In the genomic region with DNA sequence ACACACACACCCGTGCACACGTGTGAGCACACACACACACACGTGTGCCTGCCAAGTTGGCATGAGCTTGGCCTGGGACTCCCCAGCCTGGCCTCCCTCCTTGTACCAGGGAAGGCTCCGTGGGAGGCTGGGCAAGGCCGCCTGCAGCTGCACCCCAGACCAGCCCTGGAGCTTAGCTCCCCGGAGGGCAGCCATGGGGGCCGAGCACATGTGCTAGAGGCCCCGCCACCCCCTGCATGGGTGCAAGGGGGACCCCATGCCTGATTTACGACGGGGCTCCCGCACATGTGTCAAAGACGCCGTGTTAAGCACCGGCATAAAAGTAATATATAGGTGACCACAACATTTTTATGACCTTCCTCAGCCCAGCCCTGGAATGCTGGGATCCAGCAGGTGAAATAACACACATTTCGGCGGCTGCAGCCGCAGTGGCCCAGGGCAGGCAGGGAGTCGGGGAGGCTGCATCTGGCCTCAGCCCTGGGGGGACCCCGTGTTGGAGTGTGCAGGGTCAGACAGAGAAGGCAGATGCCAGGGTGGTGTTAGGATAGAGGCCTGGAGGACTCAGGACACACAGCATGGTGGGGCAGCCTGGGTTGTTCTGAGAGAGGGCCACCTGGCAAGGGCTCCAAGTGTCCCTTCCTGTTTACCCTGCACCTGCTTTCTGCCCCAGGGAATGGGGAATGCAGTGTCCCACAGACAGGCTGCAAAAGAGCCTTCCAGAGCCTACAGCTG, we compare ENCODE assay signal across 13 cellular contexts. TPM values are rescaled to one million over a fixed set of nuclear protein-coding genes. Genes with fewer than 3 reads are reported as not detected.
DNase-seq lines count a peak whose midpoint lies in the region; ATAC-seq and TF ChIP-seq lines count a peak whose summit lies in the region.
"Had no signal": no experiment of that assay in that cellular context is flagged by ENCODE, and none has a peak within 500 bp of the region (broad histone marks: within the 10 kb centered on the region; RNA-seq: fewer than 3 reads in every experiment).

No MANE protein-coding gene starts in this region.

- peaks cover 5% of the 10 kb centered on the region for H3K4me1 Mint-ChIP-seq in activated naive CD8-positive, alpha-beta T cell treated with anti-CD3 and anti-CD28 coated beads, Interleukin-2, amount 50 U/mL, for 24 hours
- H3K4me1 Mint-ChIP-seq in naive thymus-derived CD8-positive, alpha-beta T cell: peaks cover 6 to 33% (median 15%) of the 10 kb centered on the region in 4 donors

- H3K4me1 ChIP-seq in uterus: peaks cover under 1 to 5% of the 10 kb centered on the region in 2 donors

- ATAC-seq in Right ventricle myocardium inferior: no peak
- ATAC-seq in Right ventricle myocardium superior (ENCODE audit: poor library complexity): no peak
- ATAC-seq in activated naive CD8-positive, alpha-beta T cell treated with anti-CD3 and anti-CD28 coated beads, Interleukin-2, amount 50 U/mL, for 24 hours: no peak
- ATAC-seq in naive thymus-derived CD8-positive, alpha-beta T cell: no peak
- ATAC-seq in HG02970 (IDR thresholded peaks at IDR 0.05; ENCODE audit: low FRiP score, unreplicated experiment): no peak
- ATAC-seq: effector memory CD8-positive, alpha-beta T cell had no signal

- H3K36me3 Mint-ChIP-seq in activated naive CD8-positive, alpha-beta T cell treated with anti-CD3 and anti-CD28 coated beads, Interleukin-2, amount 50 U/mL, for 24 hours (ENCODE audit: low read depth): no peaks in the 10 kb centered on the region
- no peaks in the 10 kb centered on the region for H3K36me3 Mint-ChIP-seq in naive thymus-derived CD8-positive, alpha-beta T cell

- no peak overlapping the region for H3K27ac ChIP-seq in uterus
- H3K27ac ChIP-seq: thoracic aorta had no signal

- intact Hi-C loops in Right ventricle myocardium inferior (cut with DNase I): no loop called here
- intact Hi-C loops in Right ventricle myocardium superior (cut with DNase I): no loop called here
- intact Hi-C loops in uterus (cut with DNase I; ENCODE audit: low total_unique reads): no loop called here

- no peaks in the 10 kb centered on the region for H3K9me3 Mint-ChIP-seq in activated naive CD8-positive, alpha-beta T cell treated with anti-CD3 and anti-CD28 coated beads, Interleukin-2, amount 50 U/mL, for 24 hours
- H3K9me3 Mint-ChIP-seq in naive thymus-derived CD8-positive, alpha-beta T cell: no peaks in the 10 kb centered on the region
- H3K9me3 Mint-ChIP-seq: activated T-cell treated with anti-CD3 and anti-CD28 coated beads, Interleukin-2, amount 50 U/mL, for 24 hours; effector memory CD8-positive, alpha-beta T cell had no signal

- no peaks in the 10 kb centered on the region for H3K9me3 ChIP-seq in uterus
- H3K9me3 ChIP-seq: thoracic aorta had no signal

- H3K27me3 ChIP-seq in uterus: no peaks in the 10 kb centered on the region

- no peak overlapping the region for H3K4me3 ChIP-seq in uterus
- H3K4me3 ChIP-seq: lung, thoracic aorta had no signal

- POLR2A ChIA-PET in naive thymus-derived CD8-positive, alpha-beta T cell (lab: Charles Lee): interaction anchor here (0.7 kb wide), 1 partner anchor 12 kb away, joined by 3 read pairs; no protein-coding TSS in a partner anchor

- no peak overlapping the region for H3K27ac Mint-ChIP-seq in activated naive CD8-positive, alpha-beta T cell treated with anti-CD3 and anti-CD28 coated beads, Interleukin-2, amount 50 U/mL, for 24 hours
- H3K27ac Mint-ChIP-seq in naive thymus-derived CD8-positive, alpha-beta T cell: peak overlapping the region in 6 of 10 donors; percentile 11 to 91 (median 68)
- H3K27ac Mint-ChIP-seq: activated T-cell treated with anti-CD3 and anti-CD28 coated beads, Interleukin-2, amount 50 U/mL, for 24 hours had no signal

- DNase-seq in Right ventricle myocardium inferior (ENCODE audit: missing footprints) (peak; percentile 64), Right ventricle myocardium superior (no peak), uterus (peak; percentile 11), GOT3 (lab: John Stamatoyannopoulos, UW) (no peak)
- peak; percentile 1 for DNase-seq in activated naive CD8-positive, alpha-beta T cell treated with anti-CD3 and anti-CD28 coated beads, Interleukin-2, amount 50 U/mL, for 24 hours
- DNase-seq in naive thymus-derived CD8-positive, alpha-beta T cell: peak in 1 of 10 donors; percentile 15
- DNase-seq in stimulated activated CD4-positive, alpha-beta T cell treated with anti-CD3 and anti-CD28 coated beads, Interleukin-4, amount 100 ng/mL, for 1 hour: no peak
- DNase-seq: NCI-H2227 treated with DMSO at 0.1 percent for 48 hours had no signal

- TF ChIP-seq POLR2A in uterus (IDR thresholded peaks at IDR 0.05): no peak

- no peak overlapping the region for H3K4me3 Mint-ChIP-seq in activated naive CD8-positive, alpha-beta T cell treated with anti-CD3 and anti-CD28 coated beads, Interleukin-2, amount 50 U/mL, for 24 hours
- no peak overlapping the region for H3K4me3 Mint-ChIP-seq in naive thymus-derived CD8-positive, alpha-beta T cell
- H3K4me3 Mint-ChIP-seq: activated T-cell treated with anti-CD3 and anti-CD28 coated beads, Interleukin-2, amount 50 U/mL, for 24 hours; effector memory CD8-positive, alpha-beta T cell had no signal

- no peak for TF ChIP-seq CTCF in uterus (IDR thresholded peaks at IDR 0.05)

- H3K27me3 Mint-ChIP-seq in activated naive CD8-positive, alpha-beta T cell treated with anti-CD3 and anti-CD28 coated beads, Interleukin-2, amount 50 U/mL, for 24 hours: no peaks in the 10 kb centered on the region
- no peaks in the 10 kb centered on the region for H3K27me3 Mint-ChIP-seq in naive thymus-derived CD8-positive, alpha-beta T cell
- H3K27me3 Mint-ChIP-seq: activated T-cell treated with anti-CD3 and anti-CD28 coated beads, Interleukin-2, amount 50 U/mL, for 24 hours; effector memory CD8-positive, alpha-beta T cell had no signal

- H3K36me3 ChIP-seq in uterus: no peaks in the 10 kb centered on the region
- H3K36me3 ChIP-seq: thoracic aorta had no signal

RNA-seq across cellular contexts. Expression of gene WNT9A, which starts 56.3 kb away (rescaled TPM):
- total RNA-seq in Right ventricle myocardium inferior (0.73 TPM), Right ventricle myocardium superior (0.59 TPM), uterus (1 to 10 TPM in 3 of 4 donors, not detected in 1; 2.4 to 6.8 (median 4.4) TPM)
- not detected for total RNA-seq in naive thymus-derived CD8-positive, alpha-beta T cell
- not detected for polyA plus RNA-seq in naive thymus-derived CD8-positive, alpha-beta T cell

Comparison
In these comparisons a context has a peak if more than half of its experiments do, and no peak if none do; other contexts are left out.
1. DNase-seq: peak in Right ventricle myocardium inferior (single experiment), activated naive CD8-positive, alpha-beta T cell treated with anti-CD3 and anti-CD28 coated beads, Interleukin-2, amount 50 U/mL, for 24 hours (single experiment) and uterus (2 of 2); none in Right ventricle myocardium superior (single experiment), GOT3 (single experiment) and stimulated activated CD4-positive, alpha-beta T cell treated with anti-CD3 and anti-CD28 coated beads, Interleukin-4, amount 100 ng/mL, for 1 hour (single experiment).